31 cellular contexts compared by ENCODE assay signal in genomic region chr14:38961136-38961535, GRCh38.
"Had no signal": no experiment of that assay in that cellular context is flagged by ENCODE, and none has a peak within 500 bp of the region (broad histone marks: within the 10 kb centered on the region; RNA-seq: fewer than 3 reads in every experiment).

No MANE protein-coding gene starts in this region.

- H3K27me3 ChIP-seq: breast epithelium, cardiac muscle cell, dorsolateral prefrontal cortex, esophagus squamous epithelium had no signal

- H3K9me3 Mint-ChIP-seq: activated CD4-positive, alpha-beta T cell treated with anti-CD3 and anti-CD28 coated beads, Interleukin-2, amount 10 ng/mL, durations not matched to agents 7 days and 5 days; activated CD8-positive, alpha-beta T cell treated with anti-CD3 and anti-CD28 coated beads for 36 hours; activated T-cell treated with anti-CD3 and anti-CD28 coated beads, Interleukin-2, amount 50 U/mL, for 4 hours; activated T-helper 17 cell treated with anti-CD3 and anti-CD28 coated beads, Interleukin-2, amount 50 U/mL, for 72 hours; brain; central memory CD8-positive, alpha-beta T cell; dendritic cell treated with granulocyte-macrophage colony-stimulating factor and Interleukin-4, amounts not matched to agents 40 ng/mL and 50 ng/mL, for 4 days; endodermal cell had no signal

- H3K36me3 Mint-ChIP-seq: activated naive CD8-positive, alpha-beta T cell; brain had no signal

- H3K4me3 ChIP-seq: breast epithelium, cardiac muscle cell, coronary artery, dorsolateral prefrontal cortex, esophagus squamous epithelium had no signal

- H3K9me3 ChIP-seq: breast epithelium, esophagus squamous epithelium had no signal

- FAIRE-seq: frontal cortex had no signal

- H3K36me3 ChIP-seq: breast epithelium, cardiac muscle cell, esophagus squamous epithelium had no signal

- H3K4me3 Mint-ChIP-seq: activated CD4-positive, alpha-beta T cell treated with anti-CD3 and anti-CD28 coated beads for 36 hours; activated CD4-positive, alpha-beta T cell treated with anti-CD3 and anti-CD28 coated beads, Interleukin-2, amount 10 ng/mL, durations not matched to agents 7 days and 5 days; activated CD8-positive, alpha-beta T cell treated with anti-CD3 and anti-CD28 coated beads for 36 hours; activated naive CD8-positive, alpha-beta T cell; activated T-cell treated with anti-CD3 and anti-CD28 coated beads, Interleukin-2, amount 50 U/mL, for 4 hours; activated T-helper 17 cell treated with anti-CD3 and anti-CD28 coated beads, Interleukin-2, amount 50 U/mL, for 72 hours; brain; central memory CD8-positive, alpha-beta T cell; dendritic cell treated with granulocyte-macrophage colony-stimulating factor and Interleukin-4, amounts not matched to agents 40 ng/mL and 50 ng/mL, for 4 days; endodermal cell had no signal

- H3K4me1 ChIP-seq: breast epithelium, esophagus squamous epithelium had no signal

- H3K27ac Mint-ChIP-seq: activated CD4-positive, alpha-beta T cell treated with anti-CD3 and anti-CD28 coated beads for 36 hours; activated CD4-positive, alpha-beta T cell treated with anti-CD3 and anti-CD28 coated beads, Interleukin-2, amount 10 ng/mL, durations not matched to agents 7 days and 5 days; activated CD8-positive, alpha-beta T cell treated with anti-CD3 and anti-CD28 coated beads for 36 hours; activated naive CD8-positive, alpha-beta T cell; activated T-helper 17 cell treated with anti-CD3 and anti-CD28 coated beads, Interleukin-2, amount 50 U/mL, for 72 hours; brain; dendritic cell treated with granulocyte-macrophage colony-stimulating factor and Interleukin-4, amounts not matched to agents 40 ng/mL and 50 ng/mL, for 4 days; endodermal cell had no signal

- H3K27me3 Mint-ChIP-seq: activated CD4-positive, alpha-beta T cell treated with anti-CD3 and anti-CD28 coated beads for 36 hours; activated CD8-positive, alpha-beta T cell treated with anti-CD3 and anti-CD28 coated beads for 36 hours; brain; dendritic cell treated with granulocyte-macrophage colony-stimulating factor and Interleukin-4, amounts not matched to agents 40 ng/mL and 50 ng/mL, for 4 days had no signal

- H3K27ac ChIP-seq: breast epithelium, cardiac muscle cell, coronary artery, epithelial cell of prostate, esophagus squamous epithelium had no signal

- H3K4me1 Mint-ChIP-seq: activated CD4-positive, alpha-beta T cell treated with anti-CD3 and anti-CD28 coated beads for 36 hours; activated CD4-positive, alpha-beta T cell treated with anti-CD3 and anti-CD28 coated beads, Interleukin-2, amount 10 ng/mL, durations not matched to agents 7 days and 5 days; activated T-helper 17 cell treated with anti-CD3 and anti-CD28 coated beads, Interleukin-2, amount 50 U/mL, for 72 hours; brain; central memory CD8-positive, alpha-beta T cell had no signal

- DNase-seq: activated CD4-positive, alpha-beta T cell treated with anti-CD3 and anti-CD28 coated beads for 36 hours; activated CD4-positive, alpha-beta T cell treated with anti-CD3 and anti-CD28 coated beads, Interleukin-2, amount 10 ng/mL, durations not matched to agents 7 days and 5 days; activated CD4-positive, alpha-beta T cell treated with anti-CD3 and anti-CD28 coated beads, Interleukin-2, amount 50 U/mL, for 48 hours; activated CD4-positive, CD25-positive, alpha-beta regulatory T cell; activated CD4-positive, CD25-positive, alpha-beta regulatory T cell treated with anti-CD3 and anti-CD28 coated beads, Interleukin-2, amount 50 U/mL, for 72 hours; activated CD8-positive, alpha-beta memory T cell treated with anti-CD3 and anti-CD28 coated beads for 24 hours; activated CD8-positive, alpha-beta T cell treated with anti-CD3 and anti-CD28 coated beads for 36 hours; activated effector memory CD4-positive, alpha-beta T cell treated with Interleukin-2 at 50 U/mL for 16 hours; activated gamma-delta T cell treated with Interleukin-2 at 50 U/mL for 16 hours; activated naive CD4-positive, alpha-beta T cell treated with anti-CD3 and anti-CD28 coated beads, Interleukin-2, amount 50 U/mL, for 16 hours; activated naive CD4-positive, alpha-beta T cell treated with Interleukin-2 at 50 U/mL for 16 hours; activated T-cell treated with anti-CD3 and anti-CD28 coated beads, Interleukin-2, amount 50 U/mL, for 4 hours; amniotic stem cell; anterior cingulate cortex; dorsolateral prefrontal cortex; effector memory CD4-positive, alpha-beta T cell; endodermal cell; esophagus squamous epithelium; foreskin fibroblast; head of caudate nucleus; T-helper 2 cell had no signal

- ATAC-seq: activated CD4-positive, alpha-beta T cell treated with anti-CD3 and anti-CD28 coated beads for 36 hours; activated CD8-positive, alpha-beta T cell treated with anti-CD3 and anti-CD28 coated beads for 36 hours; activated T-cell treated with anti-CD3 and anti-CD28 coated beads, Interleukin-2, amount 50 U/mL, for 4 hours; activated T-helper 17 cell treated with anti-CD3 and anti-CD28 coated beads, Interleukin-2, amount 50 U/mL, for 72 hours had no signal
